In the genomic region with DNA sequence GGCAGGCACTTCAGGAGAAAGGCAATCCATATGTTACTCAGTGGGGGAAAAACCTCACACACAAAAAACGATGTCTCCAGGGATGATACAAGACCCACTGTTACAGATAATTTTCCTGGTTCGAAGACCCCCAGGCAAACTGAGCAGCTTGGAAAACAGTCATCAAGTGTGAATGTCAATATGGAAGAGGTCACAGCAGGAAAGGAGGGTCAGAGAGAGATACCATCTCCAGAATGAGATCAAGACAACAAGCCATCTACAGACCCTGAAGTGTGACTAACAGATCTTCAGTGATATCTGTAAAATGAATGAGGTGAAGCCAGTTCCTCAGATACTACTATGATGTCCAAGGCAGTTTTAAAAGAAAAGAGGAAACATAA, we compare ENCODE assay signal across 11 cellular contexts. TPM values are rescaled to one million over a fixed set of nuclear protein-coding genes. Genes with fewer than 3 reads are reported as not detected.
DNase-seq lines count a peak whose midpoint lies in the region; ATAC-seq, FAIRE-seq and TF ChIP-seq lines count a peak whose summit lies in the region.
"Had no signal": no experiment of that assay in that cellular context is flagged by ENCODE, and none has a peak within 500 bp of the region (broad histone marks: within the 10 kb centered on the region; RNA-seq: fewer than 3 reads in every experiment).

No MANE protein-coding gene starts in this region.

- H4K20me1 ChIP-seq in K562 (replicated peaks; ENCODE audit: control insufficient read depth, insufficient read depth, low read length) = no peaks in the 10 kb centered on the region

- FAIRE-seq in K562 (lab: Jason Lieb, UNC) = peak; percentile 65
- FAIRE-seq: colon had no signal

- H3K4me1 ChIP-seq in K562 (replicated peaks in 1 of 2; ENCODE audit: control insufficient read depth in 2 of 2, insufficient read depth in 2 of 2, low read length in 2 of 2) (peaks cover 0 to 14% of the 10 kb centered on the region in 2 experiments; a peak in 3 of 5 replicates), subcutaneous abdominal adipose tissue (ENCODE audit: control insufficient read depth in 5 of 5, insufficient read depth in 5 of 5, low read length in 5 of 5) (peaks cover 0 to 26% (median 15%) of the 10 kb centered on the region in 5 donors)
- H3K4me1 ChIP-seq: prostate gland had no signal

- no peak for TF ChIP-seq EP300 in K562 (IDR thresholded peaks at IDR 0.05; ENCODE audit: low read length)

- no peak for TF ChIP-seq CTCF in NB4 (IDR thresholded peaks at IDR 0.05; ENCODE audit: low read depth, low read length)
- TF ChIP-seq CTCF in K562 (IDR thresholded peaks at IDR 0.05 in 2 of 3, conservative IDR thresholded peaks at IDR 0.05 in 1 of 3; ENCODE audit: insufficient read depth in 2 of 3, low read depth in 1 of 3, low read length in 3 of 3) = no peak

- ATAC-seq in K562 (peak; percentile 41; the same call in 2 of the 3 replicates), HG02763 (IDR thresholded peaks at IDR 0.05; ENCODE audit: unreplicated experiment) (no peak), HG03521 (IDR thresholded peaks at IDR 0.05; ENCODE audit: unreplicated experiment) (no peak)

- TF ChIP-seq RAD21 in K562 (CRISPR knock-in tag; conservative IDR thresholded peaks at IDR 0.05 in 1 of 2, IDR thresholded peaks at IDR 0.05 in 1 of 2) = no peak

- no peak overlapping the region for H2AFZ ChIP-seq in K562 (ENCODE audit: low read depth, low read length)

- BruUV-seq in K562 (replicated peaks; lab: Mats Ljungman, UMichigan) = no TSS peak

- H3K9me3 Mint-ChIP-seq in activated naive CD4-positive, alpha-beta T cell treated with anti-CD3 and anti-CD28 coated beads, Interleukin-2, amount 50 U/mL, for 24 hours = no peaks in the 10 kb centered on the region

- peak overlapping the region; percentile 85 for H3K27ac Mint-ChIP-seq in activated naive CD4-positive, alpha-beta T cell treated with anti-CD3 and anti-CD28 coated beads, Interleukin-2, amount 50 U/mL, for 24 hours

- POLR2A ChIA-PET in K562 (lab: Yijun Ruan, JAX) = interaction anchor here (1.1 kb wide), 1 partner anchor 15 kb away, joined by 3 read pairs; no protein-coding TSS in a partner anchor

- H3K9ac ChIP-seq in K562 (ENCODE audit: insufficient read depth in 1 of 2, low read depth in 2 of 2, low read length in 2 of 2) (no peak overlapping the region), subcutaneous abdominal adipose tissue (ENCODE audit: low read length in 5 of 5) (peak overlapping the region in 3 of 5 donors; percentile 10 to 50 (median 36))

- H3K4me1 Mint-ChIP-seq in activated naive CD4-positive, alpha-beta T cell treated with anti-CD3 and anti-CD28 coated beads, Interleukin-2, amount 50 U/mL, for 24 hours = peaks cover 19% of the 10 kb centered on the region

- no peak overlapping the region for H3K4me3 ChIP-seq in NB4 (ENCODE audit: low read depth, low read length)
- H3K4me3 ChIP-seq in K562 = no peak overlapping the region
- H3K4me3 ChIP-seq in subcutaneous abdominal adipose tissue (ENCODE audit: low read depth in 1 of 5, low read length in 5 of 5) = no peak overlapping the region
- H3K4me3 ChIP-seq: prostate gland had no signal

- H3K27me3 Mint-ChIP-seq in activated naive CD4-positive, alpha-beta T cell treated with anti-CD3 and anti-CD28 coated beads, Interleukin-2, amount 50 U/mL, for 24 hours = no peaks in the 10 kb centered on the region

- H3K4me2 ChIP-seq in K562 (ENCODE audit: insufficient read depth, low read length) = no peak overlapping the region; the same call in 1 of the 2 replicates

- peak overlapping the region; percentile 64 for H3K4me3 Mint-ChIP-seq in activated naive CD4-positive, alpha-beta T cell treated with anti-CD3 and anti-CD28 coated beads, Interleukin-2, amount 50 U/mL, for 24 hours

- no peaks in the 10 kb centered on the region for H3K79me2 ChIP-seq in K562 (ENCODE audit: control insufficient read depth, insufficient read depth, low read length)

- H3K9me1 ChIP-seq in K562 (ENCODE audit: control insufficient read depth, insufficient read depth, low read length) = no peaks in the 10 kb centered on the region

- intact Hi-C loops in K562 (cut with micrococcal nuclease) = no loop called here

- peaks cover 22% of the 10 kb centered on the region for H3K36me3 Mint-ChIP-seq in activated naive CD4-positive, alpha-beta T cell treated with anti-CD3 and anti-CD28 coated beads, Interleukin-2, amount 50 U/mL, for 24 hours

- CTCF ChIA-PET in K562 (lab: Yijun Ruan, JAX; ENCODE audit: low intra/inter-chr PET ratio) = interaction anchor here (0.6 kb wide), 1 partner anchor 46 kb away, joined by 5 read pairs; no protein-coding TSS in a partner anchor

- H3K9me3 ChIP-seq in K562 (replicated peaks; ENCODE audit: control insufficient read depth, insufficient read depth, low read depth, low read length) = no peaks in the 10 kb centered on the region
- H3K9me3 ChIP-seq in subcutaneous abdominal adipose tissue (ENCODE audit: control insufficient read depth in 5 of 5, low read length in 5 of 5) = no peaks in the 10 kb centered on the region
- H3K9me3 ChIP-seq: prostate gland had no signal

- DNase-seq in activated naive CD4-positive, alpha-beta T cell treated with Interleukin-2 at 50 U/mL for 16 hours = no peak
- peak; percentile 38 for DNase-seq in NB4 (ENCODE audit: low read depth)
- no peak for DNase-seq in K562 (ENCODE audit: extremely low read depth in 1 of 4, low spot score in 3 of 4)
- DNase-seq in DMS153 (lab: John Stamatoyannopoulos, UW) = no peak
- DNase-seq: activated CD4-positive, alpha-beta T cell treated with anti-CD3 and anti-CD28 coated beads, Interleukin-2, amount 50 U/mL, for 1 hour had no signal

- WGBS in K562 (ENCODE audit: insufficient coverage, low coverage, missing lambda C conversion rate) = 51% methylated on average over 2 of the region's 2 CpGs

- peak overlapping the region; percentile 16; the same call in 1 of the 3 replicates for H3K27ac ChIP-seq in K562 (ENCODE audit: extremely low read depth, low read depth, low read length)
- peak overlapping the region; percentile 84 for H3K27ac ChIP-seq in subcutaneous abdominal adipose tissue (ENCODE audit: low read depth, low read length)
- H3K27ac ChIP-seq: prostate gland had no signal

- TF ChIP-seq POLR2A in NB4 (IDR thresholded peaks at IDR 0.05; ENCODE audit: extremely low read depth, insufficient read length) (no peak), K562 (conservative IDR thresholded peaks at IDR 0.05) (no peak)

- H3K36me3 ChIP-seq in K562 (ENCODE audit: control insufficient read depth, insufficient read depth, low read length) = peaks cover 20% of the 10 kb centered on the region
- H3K36me3 ChIP-seq in subcutaneous abdominal adipose tissue (ENCODE audit: control insufficient read depth in 5 of 5, insufficient read depth in 5 of 5, low read length in 5 of 5) = peaks cover 13 to 52% (median 38%) of the 10 kb centered on the region in 5 donors
- H3K36me3 ChIP-seq: prostate gland had no signal

- H3K27me3 ChIP-seq in K562 (ENCODE audit: control insufficient read depth in 2 of 2, insufficient read depth in 2 of 2, low read length in 2 of 2) = no peaks in the 10 kb centered on the region
- no peaks in the 10 kb centered on the region for H3K27me3 ChIP-seq in subcutaneous abdominal adipose tissue (ENCODE audit: control insufficient read depth in 5 of 5, insufficient read depth in 4 of 5, low read length in 5 of 5)

- in situ Hi-C loops in K562 (cut with MboI) = no loop called here

TF ChIP-seq in K562, 482 proteins besides CTCF, POLR2A, EP300 and RAD21:
- TF ChIP-seq ZNF184 (CRISPR knock-in tag; IDR thresholded peaks at IDR 0.05) (no peak), FOSL1 (tag; conservative IDR thresholded peaks at IDR 0.05) (0 out of 2 replicates have a peak, but pooled peaks have one; percentile 39)
- TF ChIP-seq, protein P1, sequence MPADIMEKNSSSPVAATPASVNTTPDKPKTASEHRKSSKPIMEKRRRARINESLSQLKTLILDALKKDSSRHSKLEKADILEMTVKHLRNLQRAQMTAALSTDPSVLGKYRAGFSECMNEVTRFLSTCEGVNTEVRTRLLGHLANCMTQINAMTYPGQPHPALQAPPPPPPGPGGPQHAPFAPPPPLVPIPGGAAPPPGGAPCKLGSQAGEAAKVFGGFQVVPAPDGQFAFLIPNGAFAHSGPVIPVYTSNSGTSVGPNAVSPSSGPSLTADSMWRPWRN (IDR thresholded peaks at IDR 0.05; ENCODE audit: low read depth) = 0 out of 2 replicates have a peak, but pooled peaks have one; percentile 15

RNA-seq across cellular contexts. Expression of a gene that starts 28.6 kb away (rescaled TPM):
- 35.8 and 41.6 TPM in 2 replicates for total RNA-seq in K562 (2011; cell fraction: chromatin; rRNA removed; ENCODE audit: low replicate concordance)
- 33.9 and 38.3 TPM in 2 replicates for total RNA-seq in K562 (2011; cell fraction: nucleolus; rRNA removed)
- 46.0 and 52.8 TPM in 2 replicates for total RNA-seq in K562 (2011; cell fraction: nucleoplasm; rRNA removed)
- 11.5 and 14.9 TPM in 2 replicates for total RNA-seq in K562 (2014; rRNA removed)
- 22.5 and 23.8 TPM in 2 replicates for total RNA-seq in K562 (2014; rRNA removed; fragmentation: Illumina TruSeq; extraction: Trizol)
- total RNA-seq in K562 (2015; rRNA removed; fragmentation: Illumina TruSeq; extraction: Trizol) = 26.0 and 26.9 TPM in 2 replicates
- total RNA-seq in K562 (2021) = 20.7 and 21.4 TPM in 2 replicates
- polyA plus RNA-seq in K562 (2011; rRNA removed) = 30.3 and 31.0 TPM in 2 replicates
- polyA plus RNA-seq in K562 (2011; cell fraction: cytosol; rRNA removed) = 14.3 and 18.3 TPM in 2 replicates
- polyA plus RNA-seq in K562 (2011; cell fraction: nucleus; rRNA removed) = 8.8 and 10.3 TPM in 2 replicates
- polyA plus RNA-seq in K562 (2012) = 18.2 and 29.0 TPM in 2 replicates
- polyA plus RNA-seq in K562 (2014; fragmentation: Illumina TruSeq; extraction: Trizol) = 17.1 and 18.9 TPM in 2 replicates
- polyA plus RNA-seq in K562 (2014; fragmentation: Nextera tagmentation; extraction: Ambion mirVana) = 1 to 10 TPM; 4.6 to 5.0 TPM
- polyA plus RNA-seq in K562 (2014; rRNA removed) = 9.1 and 10.2 TPM in 2 replicates
- 47.9 and 67.8 TPM in 2 replicates for polyA minus RNA-seq in K562 (2011; rRNA and poly(A)+ RNA removed)
- 28.9 and 41.8 TPM in 2 replicates for polyA minus RNA-seq in K562 (2011; cell fraction: cytosol; rRNA and poly(A)+ RNA removed)
- 6.5 and 8.1 TPM in 2 replicates for polyA minus RNA-seq in K562 (2011; cell fraction: nucleus; rRNA and poly(A)+ RNA removed)

Comparison
In these comparisons a context has a peak if more than half of its experiments do, and no peak if none do; other contexts are left out.
1. H3K9ac ChIP-seq: peak in subcutaneous abdominal adipose tissue (3 of 5); none in K562 (0 of 2).